20 cellular contexts compared by ENCODE assay signal in genomic region chr5:172440486-172440885, GRCh38. TPM values are rescaled to one million over a fixed set of nuclear protein-coding genes. Genes with fewer than 3 reads are reported as not detected.
DNase-seq lines count a peak whose midpoint lies in the region; ATAC-seq and TF ChIP-seq lines count a peak whose summit lies in the region.
"Had no signal": no experiment of that assay in that cellular context is flagged by ENCODE, and none has a peak within 500 bp of the region (broad histone marks: within the 10 kb centered on the region; RNA-seq: fewer than 3 reads in every experiment).

No MANE protein-coding gene starts in this region.

- H3K4me3 Mint-ChIP-seq in stimulated activated memory B cell treated with anti-CD40 and anti-IgM and Interleukin-4, amounts not matched to agents 10 μg/mL and 1 μg/mL and 100 μg/mL, for 72 hours: no peak overlapping the region
- H3K4me3 Mint-ChIP-seq: CD8-positive, alpha-beta memory T cell had no signal

- H3K4me1 Mint-ChIP-seq in stimulated activated memory B cell treated with anti-CD40 and anti-IgM and Interleukin-4, amounts not matched to agents 10 μg/mL and 1 μg/mL and 100 μg/mL, for 72 hours: no peaks in the 10 kb centered on the region

- H3K9me3 ChIP-seq in adrenal gland (replicated peaks in 1 of 3) (no peaks in the 10 kb centered on the region), sigmoid colon (no peaks in the 10 kb centered on the region), tibial nerve (no peaks in the 10 kb centered on the region)

- 83 to 89% (median 84%) methylated on average over 7 of the region's 7 CpGs for WGBS in adrenal gland, 4 donors
- 93 to 95% methylated on average over 7 of the region's 7 CpGs for WGBS in sigmoid colon, 2 donors
- 84 to 96% methylated on average over 7 of the region's 7 CpGs for WGBS in tibial nerve, 2 donors

- TF ChIP-seq POLR2A in adrenal gland (IDR thresholded peaks at IDR 0.05) (no peak), sigmoid colon (IDR thresholded peaks at IDR 0.05) (no peak), tibial nerve (IDR thresholded peaks at IDR 0.05) (no peak)

- intact Hi-C loops in adrenal gland (cut with DNase I) (no loop called here), dorsolateral prefrontal cortex (cut with DNase I) (loop anchor here in 1 of 2 donors (10.0 kb wide), 1 partner anchor 336 kb away; no protein-coding TSS in a partner anchor), sigmoid colon (cut with DNase I) (no loop called here)

- TF ChIP-seq CTCF in adrenal gland (IDR thresholded peaks at IDR 0.05) (no peak), dorsolateral prefrontal cortex (IDR thresholded peaks at IDR 0.05 in 54 of 56, conservative IDR thresholded peaks at IDR 0.05 in 2 of 56; ENCODE audit: low read depth in 1 of 56, partially characterized antibody in 56 of 56) (no peak), sigmoid colon (IDR thresholded peaks at IDR 0.05) (no peak), tibial nerve (IDR thresholded peaks at IDR 0.05) (no peak)

- no peak overlapping the region for H3K27ac Mint-ChIP-seq in stimulated activated memory B cell treated with anti-CD40 and anti-IgM and Interleukin-4, amounts not matched to agents 10 μg/mL and 1 μg/mL and 100 μg/mL, for 72 hours
- H3K27ac Mint-ChIP-seq: CD8-positive, alpha-beta memory T cell had no signal

- H3K4me3 ChIP-seq in adrenal gland (no peak overlapping the region), dorsolateral prefrontal cortex (no peak overlapping the region), sigmoid colon (no peak overlapping the region), tibial nerve (no peak overlapping the region)

- peaks cover 48% of the 10 kb centered on the region for H3K27me3 Mint-ChIP-seq in stimulated activated memory B cell treated with anti-CD40 and anti-IgM and Interleukin-4, amounts not matched to agents 10 μg/mL and 1 μg/mL and 100 μg/mL, for 72 hours

- H3K36me3 Mint-ChIP-seq in stimulated activated memory B cell treated with anti-CD40 and anti-IgM and Interleukin-4, amounts not matched to agents 10 μg/mL and 1 μg/mL and 100 μg/mL, for 72 hours: no peaks in the 10 kb centered on the region
- H3K36me3 Mint-ChIP-seq: CD8-positive, alpha-beta memory T cell had no signal

- H3K27me3 ChIP-seq in adrenal gland (no peaks in the 10 kb centered on the region), dorsolateral prefrontal cortex (no peaks in the 10 kb centered on the region), sigmoid colon (no peaks in the 10 kb centered on the region), tibial nerve (no peaks in the 10 kb centered on the region)

- ATAC-seq in stimulated activated memory B cell treated with anti-CD40 and anti-IgM and Interleukin-4, amounts not matched to agents 10 μg/mL and 1 μg/mL and 100 μg/mL, for 72 hours: no peak
- ATAC-seq: Panc1 had no signal

- no peaks in the 10 kb centered on the region for H3K9me3 Mint-ChIP-seq in stimulated activated memory B cell treated with anti-CD40 and anti-IgM and Interleukin-4, amounts not matched to agents 10 μg/mL and 1 μg/mL and 100 μg/mL, for 72 hours
- H3K9me3 Mint-ChIP-seq: CD8-positive, alpha-beta memory T cell had no signal

- TF ChIP-seq EP300 in sigmoid colon (IDR thresholded peaks at IDR 0.05) (no peak), tibial nerve (IDR thresholded peaks at IDR 0.05) (no peak)

- peak in 1 of 7 donors; percentile 22 for DNase-seq in adrenal gland
- DNase-seq in dorsolateral prefrontal cortex: peak in 1 of 10 donors; percentile 34
- DNase-seq in sigmoid colon: peak; percentile 38
- DNase-seq in tibial nerve (ENCODE audit: low spot score in 2 of 2): no peak
- DNase-seq in occipital lobe (lab: John Stamatoyannopoulos, UW): no peak
- no peak for DNase-seq in foreskin melanocyte
- DNase-seq: Calu3; DMS153; GOT3; HCEC 1CT; KBM-7; NCI-H1092; NCI-H1436; NCI-H187 treated with DMSO at 0.1 percent for 48 hours; NCI-H510A; NK-92 treated with Interleukin-12 subunit alpha and Interleukin-12 subunit beta, amount 100 ng/mL, for 24 hours had no signal

- H3K4me1 ChIP-seq in adrenal gland (replicated peaks in 1 of 2): peaks cover 54 to 82% of the 10 kb centered on the region in 2 donors
- peaks cover 0 to 72% (median 63%) of the 10 kb centered on the region in 4 donors for H3K4me1 ChIP-seq in sigmoid colon
- H3K4me1 ChIP-seq in tibial nerve: peaks cover 0 to 82% (median 63%) of the 10 kb centered on the region in 4 donors

- H3K27ac ChIP-seq in adrenal gland: peak overlapping the region; percentile 73 to 94 (median 92)
- H3K27ac ChIP-seq in dorsolateral prefrontal cortex: peak overlapping the region in 55 of 59 donors; percentile 1 to 97 (median 86)
- peak overlapping the region in 2 of 4 donors; percentile 26 to 95 for H3K27ac ChIP-seq in sigmoid colon
- H3K27ac ChIP-seq in tibial nerve: peak overlapping the region in 3 of 4 donors; percentile 67 to 97 (median 93)
- H3K27ac ChIP-seq: C4-2B had no signal

- H3K36me3 ChIP-seq in adrenal gland (replicated peaks in 1 of 2) (no peaks in the 10 kb centered on the region), sigmoid colon (no peaks in the 10 kb centered on the region), tibial nerve (no peaks in the 10 kb centered on the region)

RNA-seq across cellular contexts. Expression of gene SH3PXD2B, which starts 13.8 kb away (rescaled TPM):
- total RNA-seq in adrenal gland (100 to 1,000 TPM in 1 of 8 donors, 10 to 100 TPM in 7; 41.1 to 111 (median 64.7) TPM), dorsolateral prefrontal cortex (10 to 100 TPM in 119 of 120 experiments, 1 to 10 TPM in 1; 9.2 to 63.2 (median 19.7) TPM), sigmoid colon (10 to 100 TPM; 19.3 to 45.7 (median 20.9) TPM), tibial nerve (10 to 100 TPM; 27.8 to 52.6 (median 44.4) TPM), occipital lobe (17.6 TPM)
- polyA plus RNA-seq in adrenal gland (10 to 100 TPM; 15.2 to 37.9 (median 28.4) TPM), sigmoid colon (1 to 10 TPM; 3.6 to 9.2 (median 3.9) TPM)
- polyA plus RNA-seq: CD8-positive, alpha-beta memory T cell had no signal
